20 cellular contexts compared by ENCODE assay signal in genomic region chr7:111018447-111018846, GRCh38.
"Had no signal": no experiment of that assay in that cellular context is flagged by ENCODE, and none has a peak within 500 bp of the region (broad histone marks: within the 10 kb centered on the region; RNA-seq: fewer than 3 reads in every experiment).

No MANE protein-coding gene starts in this region.

- H3K27me3 Mint-ChIP-seq: activated CD4-positive, alpha-beta memory T cell treated with anti-CD3 and anti-CD28 coated beads for 36 hours; central memory CD8-positive, alpha-beta T cell; progenitor cell of endocrine pancreas had no signal

- H3K36me3 Mint-ChIP-seq: immature natural killer cell had no signal

- ATAC-seq: foreskin keratinocyte, heart left ventricle, sciatic nerve had no signal

- FAIRE-seq: kidney had no signal

- H3K27ac Mint-ChIP-seq: activated CD4-positive, alpha-beta memory T cell treated with anti-CD3 and anti-CD28 coated beads for 36 hours; immature natural killer cell; progenitor cell of endocrine pancreas had no signal

- DNase-seq: activated CD4-positive, alpha-beta memory T cell treated with anti-CD3 and anti-CD28 coated beads for 36 hours; activated effector memory CD4-positive, alpha-beta T cell treated with anti-CD3 and anti-CD28 coated beads, Interleukin-2, amount 50 U/mL, for 16 hours; activated naive CD4-positive, alpha-beta T cell treated with anti-CD3 and anti-CD28 coated beads for 36 hours; activated T-cell treated with anti-CD3 and anti-CD28 coated beads for 4 hours; dermis blood vessel endothelial cell; effector CD4-positive, alpha-beta T cell; foreskin keratinocyte; heart left ventricle; hypothalamus; immature natural killer cell; kidney; mammary epithelial cell; ovary; stimulated activated CD4-positive, alpha-beta T cell treated with anti-CD3 and anti-CD28 coated beads, Interleukin-12 subunit alpha, Interleukin-12 subunit beta, amount 100 ng/mL, for 4 hours; stimulated activated CD4-positive, alpha-beta T cell treated with anti-CD3 and anti-CD28 coated beads, Interleukin-4, amount 100 ng/mL, for 1 hour; SW 1271; tibial artery had no signal

- H3K4me3 Mint-ChIP-seq: activated CD4-positive, alpha-beta memory T cell treated with anti-CD3 and anti-CD28 coated beads for 36 hours; central memory CD8-positive, alpha-beta T cell; immature natural killer cell had no signal
